In genomic region chr3:17032407-17033034, GRCh38 we compare ENCODE assay signal across 8 cellular contexts.
DNase-seq lines count a peak whose midpoint lies in the region; ATAC-seq lines count a peak whose summit lies in the region.

No MANE protein-coding gene starts in this region.

- intact Hi-C loops in Right ventricle myocardium superior (cut with DNase I) = loop anchor here (10.0 kb wide), 1 partner anchor 748 kb away; no protein-coding TSS in a partner anchor

- peak; percentile 33 for DNase-seq in DMS114 treated with DMSO at 0.1 percent for 48 hours (lab: John Stamatoyannopoulos, UW; ENCODE audit: unreplicated experiment)
- DNase-seq in SW480 (ENCODE audit: low spot score) = peak; percentile 14
- DNase-seq in Right ventricle myocardium superior = no peak
- peak; percentile 51 for DNase-seq in renal cortical epithelial cell (ENCODE audit: low read depth)

- ATAC-seq in HG02678 (IDR thresholded peaks at IDR 0.05; ENCODE audit: unreplicated experiment) (peak; percentile 48), Right ventricle myocardium superior (ENCODE audit: poor library complexity) (peak; percentile 54), GM19452 (IDR thresholded peaks at IDR 0.05; ENCODE audit: unreplicated experiment) (no peak), GM21447 (IDR thresholded peaks at IDR 0.05; ENCODE audit: unreplicated experiment) (no peak), GM18861 (IDR thresholded peaks at IDR 0.05; ENCODE audit: unreplicated experiment) (no peak)

Comparison
In these comparisons a context has a peak if more than half of its experiments do, and no peak if none do; other contexts are left out.
1. ATAC-seq: peak in HG02678 (single experiment) and Right ventricle myocardium superior (single experiment); none in GM19452 (single experiment), GM21447 (single experiment) and GM18861 (single experiment).